Comparison of ENCODE assay signal across 18 cellular contexts in genomic region chr2:216299588-216299987, GRCh38.
DNase-seq lines count a peak whose midpoint lies in the region; ATAC-seq, FAIRE-seq and TF ChIP-seq lines count a peak whose summit lies in the region.
"Had no signal": no experiment of that assay in that cellular context is flagged by ENCODE, and none has a peak within 500 bp of the region (broad histone marks: within the 10 kb centered on the region; RNA-seq: fewer than 3 reads in every experiment).

No MANE protein-coding gene starts in this region.

- TF ChIP-seq CTCF in astrocyte (IDR thresholded peaks at IDR 0.05; ENCODE audit: insufficient read depth, low read depth, low read length) (no peak), lower leg skin (IDR thresholded peaks at IDR 0.05) (no peak), endodermal cell (conservative IDR thresholded peaks at IDR 0.05) (no peak)

- H3K27me3 Mint-ChIP-seq in astrocyte (ENCODE audit: low read depth, unreplicated experiment) (no peaks in the 10 kb centered on the region), endodermal cell (ENCODE audit: insufficient read depth) (peaks cover 2% of the 10 kb centered on the region)

- no peak for TF ChIP-seq POLR2A in lower leg skin (IDR thresholded peaks at IDR 0.05)

- H3K27ac Mint-ChIP-seq in astrocyte (ENCODE audit: unreplicated experiment) = peak overlapping the region; percentile 86
- no peak overlapping the region for H3K27ac Mint-ChIP-seq in endodermal cell

- H3K4me2 ChIP-seq in astrocyte (ENCODE audit: low read length) = no peak overlapping the region

- H3K4me1 ChIP-seq in ACC112 (ENCODE audit: control insufficient read depth, insufficient read depth, low read length, unreplicated experiment) (peaks cover 22% of the 10 kb centered on the region), astrocyte (ENCODE audit: insufficient read depth, low read length) (peaks cover 28% of the 10 kb centered on the region), endodermal cell (ENCODE audit: control insufficient read depth, insufficient read depth, low read length) (peaks cover 6% of the 10 kb centered on the region)
- H3K4me1 ChIP-seq: gastrocnemius medialis, testis had no signal

- H3K9ac ChIP-seq in astrocyte (ENCODE audit: low read length) = peak overlapping the region; percentile 67
- H3K9ac ChIP-seq in endodermal cell (ENCODE audit: extremely low read depth, low read length, poor library complexity, severe bottlenecking) = no peak overlapping the region

- H2AFZ ChIP-seq in ACC112 (ENCODE audit: low read length, unreplicated experiment) = no peak overlapping the region
- no peak overlapping the region for H2AFZ ChIP-seq in astrocyte (ENCODE audit: low read depth, low read length)

- no peak overlapping the region for H3K4me3 Mint-ChIP-seq in astrocyte (ENCODE audit: unreplicated experiment)
- H3K4me3 Mint-ChIP-seq in endodermal cell = no peak overlapping the region
- H3K4me3 Mint-ChIP-seq: neural crest cell had no signal

- H3K27me3 ChIP-seq in ACC112 (ENCODE audit: insufficient read depth, low read length) (no peaks in the 10 kb centered on the region), astrocyte (ENCODE audit: insufficient read depth, low read length) (no peaks in the 10 kb centered on the region), endodermal cell (ENCODE audit: control insufficient read depth, insufficient read depth, low read length, poor library complexity, severe bottlenecking) (no peaks in the 10 kb centered on the region)
- H3K27me3 ChIP-seq: gastrocnemius medialis, testis had no signal

- H4K20me1 ChIP-seq in astrocyte (ENCODE audit: insufficient read depth, low read length) = no peaks in the 10 kb centered on the region

- intact Hi-C loops in lower leg skin (cut with DNase I; ENCODE audit: low total_unique reads) = no loop called here

- no peak overlapping the region for H3K4me3 ChIP-seq in ACC112 (ENCODE audit: low read depth, low read length)
- H3K4me3 ChIP-seq in astrocyte (ENCODE audit: insufficient read depth, low read depth, low read length) = no peak overlapping the region
- no peak overlapping the region for H3K4me3 ChIP-seq in lower leg skin (ENCODE audit: low read depth, poor library complexity, severe bottlenecking)
- no peak overlapping the region for H3K4me3 ChIP-seq in endodermal cell (ENCODE audit: low read length)
- H3K4me3 ChIP-seq: gastrocnemius medialis, testis had no signal

- peak; percentile 49 for DNase-seq in NCI-H2171 treated with DMSO at 0.1 percent for 48 hours (lab: John Stamatoyannopoulos, UW)
- DNase-seq in astrocyte (ENCODE audit: low read depth) = peak; percentile 82
- DNase-seq in fibroblast of peridontal ligament (ENCODE audit: extremely low read depth) = peak; percentile 40
- no peak for DNase-seq in lower leg skin (ENCODE audit: low spot score in 2 of 2)
- no peak for DNase-seq in endodermal cell
- DNase-seq: amygdala, DMS153, gastrocnemius medialis, left cardiac atrium, NCI-H2029, RPMI8226, testis had no signal

- no peaks in the 10 kb centered on the region for H3K36me3 ChIP-seq in ACC112 (ENCODE audit: insufficient read depth, low read length)
- no peaks in the 10 kb centered on the region for H3K36me3 ChIP-seq in astrocyte (ENCODE audit: insufficient read depth, low read length)
- no peaks in the 10 kb centered on the region for H3K36me3 ChIP-seq in endodermal cell (ENCODE audit: control insufficient read depth, insufficient read depth, low read length)
- H3K36me3 ChIP-seq: gastrocnemius medialis had no signal

- H3K4me1 Mint-ChIP-seq in astrocyte (ENCODE audit: low read depth, unreplicated experiment) (peaks cover 44% of the 10 kb centered on the region), endodermal cell (peaks cover 46% of the 10 kb centered on the region)

- H3K36me3 Mint-ChIP-seq in astrocyte (ENCODE audit: low read depth, unreplicated experiment) (no peaks in the 10 kb centered on the region), endodermal cell (ENCODE audit: low read depth) (peaks cover 2% of the 10 kb centered on the region)

- 40 to 70% methylated on average over 1 of the region's 1 CpG for WGBS in lower leg skin, 2 donors
- WGBS in endodermal cell (ENCODE audit: insufficient coverage in 1 of 2, insufficient read length in 1 of 2), 2 experiments = 78 to 82% methylated on average over 1 of the region's 1 CpG

- H3K9me3 ChIP-seq in astrocyte (ENCODE audit: insufficient read depth, low read depth, low read length) (no peaks in the 10 kb centered on the region), endodermal cell (ENCODE audit: control insufficient read depth, low read length) (no peaks in the 10 kb centered on the region)
- H3K9me3 ChIP-seq: gastrocnemius medialis, testis had no signal

- no peak for ATAC-seq in GM21381 (IDR thresholded peaks at IDR 0.05; ENCODE audit: unreplicated experiment)
- no peak for ATAC-seq in HG02840 (IDR thresholded peaks at IDR 0.05; ENCODE audit: low FRiP score, unreplicated experiment)
- ATAC-seq: gastrocnemius medialis, left cardiac atrium had no signal

- H3K27ac ChIP-seq in ACC112 (ENCODE audit: low read depth, low read length) (peak overlapping the region; percentile 53; the same call in 1 of the 2 replicates), astrocyte (ENCODE audit: low read depth, low read length) (peak overlapping the region; percentile 82), endodermal cell (ENCODE audit: low read depth, low read length) (no peak overlapping the region)
- H3K27ac ChIP-seq: C4-2B, gastrocnemius medialis, testis had no signal

- no peaks in the 10 kb centered on the region for H3K9me3 Mint-ChIP-seq in astrocyte (ENCODE audit: unreplicated experiment)
- H3K9me3 Mint-ChIP-seq in endodermal cell = no peaks in the 10 kb centered on the region
- H3K9me3 Mint-ChIP-seq: neural crest cell had no signal

- FAIRE-seq in astrocyte (lab: Jason Lieb, UNC) = no peak
- FAIRE-seq: A204.1 had no signal

- H3K79me2 ChIP-seq in ACC112 (ENCODE audit: control insufficient read depth, insufficient read depth, low read length, unreplicated experiment) (peaks cover 3% of the 10 kb centered on the region), astrocyte (ENCODE audit: insufficient read depth, low read length) (no peaks in the 10 kb centered on the region)

Comparison
In these comparisons a context has a peak if more than half of its experiments do, and no peak if none do; other contexts are left out.
1. DNase-seq: peak in NCI-H2171 treated with DMSO at 0.1 percent for 48 hours (single experiment), astrocyte (single experiment) and fibroblast of peridontal ligament (single experiment); none in lower leg skin (0 of 2) and endodermal cell (single experiment).